ENCODE assay signal across 9 cellular contexts in genomic region chr1:15152318-15153183, GRCh38. TPM values are rescaled to one million over a fixed set of nuclear protein-coding genes. Genes with fewer than 3 reads are reported as not detected.
DNase-seq lines count a peak whose midpoint lies in the region; ATAC-seq and TF ChIP-seq lines count a peak whose summit lies in the region.
"Had no signal": no experiment of that assay in that cellular context is flagged by ENCODE, and none has a peak within 500 bp of the region (broad histone marks: within the 10 kb centered on the region; RNA-seq: fewer than 3 reads in every experiment).

No MANE protein-coding gene starts in this region.

- 0 to 1% methylated on average over 12 to 60 of the region's 61 CpGs for WGBS in body of pancreas, 2 donors

- no peaks in the 10 kb centered on the region for H3K36me3 ChIP-seq in body of pancreas (replicated peaks in 1 of 2; ENCODE audit: insufficient read depth in 1 of 2, low read depth in 2 of 2)

- H3K4me3 ChIP-seq in HFF-Myc (replicated peaks; ENCODE audit: low read depth, low read length), result peak overlapping the region; percentile 65
- peak overlapping the region; percentile 69 to 71 for H3K4me3 ChIP-seq in body of pancreas

- intact Hi-C loops in body of pancreas (cut with DNase I), result no loop called here

- no peaks in the 10 kb centered on the region for H3K9me3 ChIP-seq in body of pancreas

- TF ChIP-seq CTCF in C4-2B (conservative IDR thresholded peaks at IDR 0.05) (peak; percentile 71), HFF-Myc (IDR thresholded peaks at IDR 0.05; ENCODE audit: low read depth, low read length, missing control alignments) (peak; percentile 72), body of pancreas (IDR thresholded peaks at IDR 0.05) (peak; percentile 37 to 88 (median 80))

- ATAC-seq in body of pancreas, result peak; percentile 65
- ATAC-seq in GM18505 (IDR thresholded peaks at IDR 0.05; ENCODE audit: unreplicated experiment), result no peak

- TF ChIP-seq POLR2A in body of pancreas (IDR thresholded peaks at IDR 0.05), result peak; percentile 79 to 93 (median 90)
- no peak for TF ChIP-seq POLR2A in GM18505 (IDR thresholded peaks at IDR 0.05; ENCODE audit: borderline replicate concordance, extremely low read depth, insufficient read depth, insufficient read length)

- DNase-seq in HFF-Myc (ENCODE audit: extremely low read depth, low read depth), result peak; percentile 89
- peak; percentile 83 for DNase-seq in NCI-H82 treated with DMSO at 0.1 percent for 48 hours (lab: John Stamatoyannopoulos, UW; ENCODE audit: unreplicated experiment)
- DNase-seq in body of pancreas, result peak; percentile 93 to 95 (median 94)
- peak; percentile 89 for DNase-seq in hepatic stellate cell (ENCODE audit: low spot score)
- DNase-seq in pons (ENCODE audit: low spot score), result peak; percentile 78
- DNase-seq in activated CD8-positive, alpha-beta memory T cell treated with anti-CD3 and anti-CD28 coated beads, Interleukin-2, amount 50 U/mL, for 4 hours, result no peak

- peaks cover 74% of the 10 kb centered on the region for H3K4me1 ChIP-seq in body of pancreas

- H3K27me3 ChIP-seq in body of pancreas, result no peaks in the 10 kb centered on the region

- H3K27ac ChIP-seq in C4-2B (peak overlapping the region; percentile 75), body of pancreas (peak overlapping the region; percentile 97 to 99 (median 99))
- H3K27ac ChIP-seq: KMS-11 had no signal

RNA-seq across cellular contexts. Expression of gene TMEM51, which starts 1.0 kb away (rescaled TPM):
- 10 to 100 TPM; 26.5 to 36.9 TPM for total RNA-seq in body of pancreas
